In the genomic region with DNA sequence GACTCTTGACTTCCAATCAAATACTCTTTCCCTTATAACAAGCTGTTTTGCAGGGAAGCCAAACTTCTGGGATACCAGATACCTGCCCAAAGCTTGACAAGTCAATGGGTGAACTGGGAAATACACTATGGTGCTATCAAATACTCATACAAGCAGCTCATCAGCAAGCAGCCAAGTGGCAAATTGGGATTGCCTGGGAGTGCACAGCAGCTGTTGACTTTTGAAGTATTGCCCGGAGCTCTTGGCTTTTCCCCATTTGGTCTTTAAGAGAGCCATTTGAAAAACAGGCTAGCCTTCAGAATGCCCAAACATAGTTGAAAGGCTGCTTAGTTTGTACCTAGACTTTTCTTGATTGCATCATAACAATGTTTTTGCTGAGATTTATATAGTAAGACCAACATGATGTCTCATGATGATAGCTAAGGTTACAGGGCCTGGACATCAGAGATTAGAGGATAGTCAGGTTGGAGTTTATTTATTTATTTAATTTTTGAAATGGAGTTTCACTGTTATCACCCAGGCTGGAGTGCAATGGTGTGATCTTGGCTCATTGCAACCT, we compare ENCODE assay signal across 2 cellular contexts.
TF ChIP-seq lines count a peak whose summit lies in the region.

No MANE protein-coding gene starts in this region.

TF ChIP-seq in HCT116, 20 proteins besides CTCF, POLR2A, EP300 and RAD21 (continued from another document):
- TF ChIP-seq EZH2phosphoT487 (IDR thresholded peaks at IDR 0.05; ENCODE audit: borderline replicate concordance) (no peak), FOSL1 (IDR thresholded peaks at IDR 0.05; ENCODE audit: low read depth) (no peak), MAX (IDR thresholded peaks at IDR 0.05) (no peak), SP1 (IDR thresholded peaks at IDR 0.05; ENCODE audit: low read depth) (no peak), CBX3 (IDR thresholded peaks at IDR 0.05; ENCODE audit: low read depth) (no peak), YY1 (IDR thresholded peaks at IDR 0.05; ENCODE audit: extremely low read depth, insufficient replicate concordance, low read depth, low read length) (no peak), POLR2AphosphoS5 (IDR thresholded peaks at IDR 0.05; ENCODE audit: low read depth, low read length) (no peak), ZFX (IDR thresholded peaks at IDR 0.05) (no peak), JUND (IDR thresholded peaks at IDR 0.05) (no peak), ATF3 (IDR thresholded peaks at IDR 0.05) (no peak), SRF (IDR thresholded peaks at IDR 0.05; ENCODE audit: low read depth) (no peak), CEBPB (IDR thresholded peaks at IDR 0.05; ENCODE audit: low read depth) (no peak)
- TF ChIP-seq, protein P1, sequence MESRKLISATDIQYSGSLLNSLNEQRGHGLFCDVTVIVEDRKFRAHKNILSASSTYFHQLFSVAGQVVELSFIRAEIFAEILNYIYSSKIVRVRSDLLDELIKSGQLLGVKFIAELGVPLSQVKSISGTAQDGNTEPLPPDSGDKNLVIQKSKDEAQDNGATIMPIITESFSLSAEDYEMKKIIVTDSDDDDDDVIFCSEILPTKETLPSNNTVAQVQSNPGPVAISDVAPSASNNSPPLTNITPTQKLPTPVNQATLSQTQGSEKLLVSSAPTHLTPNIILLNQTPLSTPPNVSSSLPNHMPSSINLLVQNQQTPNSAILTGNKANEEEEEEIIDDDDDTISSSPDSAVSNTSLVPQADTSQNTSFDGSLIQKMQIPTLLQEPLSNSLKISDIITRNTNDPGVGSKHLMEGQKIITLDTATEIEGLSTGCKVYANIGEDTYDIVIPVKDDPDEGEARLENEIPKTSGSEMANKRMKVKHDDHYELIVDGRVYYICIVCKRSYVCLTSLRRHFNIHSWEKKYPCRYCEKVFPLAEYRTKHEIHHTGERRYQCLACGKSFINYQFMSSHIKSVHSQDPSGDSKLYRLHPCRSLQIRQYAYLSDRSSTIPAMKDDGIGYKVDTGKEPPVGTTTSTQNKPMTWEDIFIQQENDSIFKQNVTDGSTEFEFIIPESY (IDR thresholded peaks at IDR 0.05; ENCODE audit: extremely low read depth, insufficient replicate concordance, low read length) = no peak

TF ChIP-seq in K562, 482 proteins besides CTCF, POLR2A, EP300 and RAD21 (continued from another document):
- TF ChIP-seq, protein P2, sequence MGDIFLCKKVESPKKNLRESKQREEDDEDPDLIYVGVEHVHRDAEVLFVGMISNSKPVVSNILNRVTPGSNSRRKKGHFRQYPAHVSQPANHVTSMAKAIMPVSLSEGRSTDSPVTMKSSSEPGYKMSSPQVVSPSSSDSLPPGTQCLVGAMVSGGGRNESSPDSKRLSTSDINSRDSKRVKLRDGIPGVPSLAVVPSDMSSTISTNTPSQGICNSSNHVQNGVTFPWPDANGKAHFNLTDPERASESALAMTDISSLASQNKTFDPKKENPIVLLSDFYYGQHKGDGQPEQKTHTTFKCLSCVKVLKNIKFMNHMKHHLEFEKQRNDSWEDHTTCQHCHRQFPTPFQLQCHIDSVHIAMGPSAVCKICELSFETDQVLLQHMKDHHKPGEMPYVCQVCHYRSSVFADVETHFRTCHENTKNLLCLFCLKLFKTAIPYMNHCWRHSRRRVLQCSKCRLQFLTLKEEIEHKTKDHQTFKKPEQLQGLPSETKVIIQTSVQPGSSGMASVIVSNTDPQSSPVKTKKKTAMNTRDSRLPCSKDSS (IDR thresholded peaks at IDR 0.05; ENCODE audit: low read depth, partially characterized antibody) = no peak
- peak; percentile 51; the same call in 1 of the 2 replicates for TF ChIP-seq CEBPB (tag; IDR thresholded peaks at IDR 0.05)
- TF ChIP-seq RFX1 (IDR thresholded peaks at IDR 0.05) = no peak
- no peak for TF ChIP-seq ILF3 (IDR thresholded peaks at IDR 0.05; ENCODE audit: borderline replicate concordance)
- 0 out of 2 replicates have a peak, but pooled peaks have one; percentile 21 for TF ChIP-seq TAL1 (IDR thresholded peaks at IDR 0.05)
- TF ChIP-seq PHF8 (IDR thresholded peaks at IDR 0.05; ENCODE audit: borderline replicate concordance, low read length) = no peak
- no peak for TF ChIP-seq NONO (IDR thresholded peaks at IDR 0.05; ENCODE audit: low read depth in 2 of 2, low read length in 1 of 2)
- TF ChIP-seq NEUROD1 (IDR thresholded peaks at IDR 0.05; ENCODE audit: borderline replicate concordance, low read depth, low read length, partially characterized antibody) = no peak
- no peak for TF ChIP-seq STAG1 (CRISPR knock-in tag; IDR thresholded peaks at IDR 0.05; ENCODE audit: borderline replicate concordance)
- no peak for TF ChIP-seq MXI1 (IDR thresholded peaks at IDR 0.05; ENCODE audit: low read depth, low read length)
- TF ChIP-seq KAT7 (CRISPR knock-in tag; IDR thresholded peaks at IDR 0.05; ENCODE audit: borderline replicate concordance) = no peak
- no peak for TF ChIP-seq FOSL1 (tag; conservative IDR thresholded peaks at IDR 0.05)
- TF ChIP-seq HEY1 (CRISPR knock-in tag; IDR thresholded peaks at IDR 0.05; ENCODE audit: borderline replicate concordance) = no peak
- TF ChIP-seq CREB1 (IDR thresholded peaks at IDR 0.05) = no peak
- TF ChIP-seq CREB1 (CRISPR knock-in tag; IDR thresholded peaks at IDR 0.05) = no peak
- TF ChIP-seq ZNF592 (IDR thresholded peaks at IDR 0.05) = no peak
- no peak for TF ChIP-seq CEBPG (CRISPR knock-in tag; IDR thresholded peaks at IDR 0.05)
- peak; percentile 47 to 51; a peak in 2 of 4 replicates for TF ChIP-seq CEBPG (tag; conservative IDR thresholded peaks at IDR 0.05 in 1 of 2, IDR thresholded peaks at IDR 0.05 in 1 of 2)
- TF ChIP-seq ZNF785 (CRISPR knock-in tag; IDR thresholded peaks at IDR 0.05) = no peak
- no peak for TF ChIP-seq POU5F1 (IDR thresholded peaks at IDR 0.05; ENCODE audit: borderline replicate concordance, low read depth, low read length, partially characterized antibody)
- no peak for TF ChIP-seq DNMT1 (IDR thresholded peaks at IDR 0.05)
- no peak for TF ChIP-seq SAFB2 (IDR thresholded peaks at IDR 0.05; ENCODE audit: borderline replicate concordance, low read depth, low read length, severe bottlenecking)
- no peak for TF ChIP-seq MCM2 (IDR thresholded peaks at IDR 0.05; ENCODE audit: low read depth)
- no peak for TF ChIP-seq PTRF (tag; IDR thresholded peaks at IDR 0.05)
- TF ChIP-seq ZNF551 (CRISPR knock-in tag; IDR thresholded peaks at IDR 0.05) = no peak
- no peak for TF ChIP-seq ZC3H4 (CRISPR knock-in tag; IDR thresholded peaks at IDR 0.05; ENCODE audit: borderline replicate concordance)
